In genomic region chr15:89971592-89971997, GRCh38 we compare ENCODE assay signal across 8 cellular contexts. TPM values are rescaled to one million over a fixed set of nuclear protein-coding genes. Genes with fewer than 3 reads are reported as not detected.
A peak's percentile ranks its signal among the peaks of the same experiment; 100 is the strongest.
DNase-seq lines count a peak whose midpoint lies in the region; ATAC-seq, FAIRE-seq and TF ChIP-seq lines count a peak whose summit lies in the region.

No MANE protein-coding gene starts in this region.

- no peaks in the 10 kb centered on the region for H4K20me1 ChIP-seq in OCI-LY3 (ENCODE audit: insufficient read depth, low read length)

- peak overlapping the region; percentile 15 for H3K4me2 ChIP-seq in OCI-LY3 (ENCODE audit: low read length)

- TF ChIP-seq CTCF in AG09319 (IDR thresholded peaks at IDR 0.05; ENCODE audit: low read depth, low read length) (peak; percentile 58), OCI-LY3 (IDR thresholded peaks at IDR 0.05; ENCODE audit: low read depth, low read length) (peak; percentile 89), progenitor cell of endocrine pancreas (IDR thresholded peaks at IDR 0.05; ENCODE audit: unreplicated experiment) (peak; percentile 72), lower leg skin (IDR thresholded peaks at IDR 0.05) (no peak)

- no peak overlapping the region for H3K9ac ChIP-seq in OCI-LY3 (ENCODE audit: low read length)

- DNase-seq in AG09319 (ENCODE audit: extremely low read depth, low read depth), result peak; percentile 14
- DNase-seq in GM18507 (ENCODE audit: extremely low spot score, insufficient read length, low read depth), result peak; percentile 50
- peak; percentile 16 for DNase-seq in activated T-helper 1 cell treated with anti-CD3 and anti-CD28 coated beads, Interleukin-12 subunit alpha, Interleukin-12 subunit beta, Interleukin-2, Interleukin-4 antibody, amounts not matched to agents 30 ng/mL and 10 ng/mL and 1 ng/mL, durations not matched to agents 14 hours and 24 hours and 36 hours (ENCODE audit: low spot score)
- peak; percentile 17 for DNase-seq in glomerular visceral epithelial cell (ENCODE audit: extremely low spot score)
- peak; percentile 45 for DNase-seq in progenitor cell of endocrine pancreas (ENCODE audit: low spot score, unreplicated experiment)
- no peak for DNase-seq in lower leg skin (ENCODE audit: low spot score in 2 of 2)

- H2AFZ ChIP-seq in OCI-LY3 (ENCODE audit: low read depth, low read length), result peak overlapping the region; percentile 58

- H3K36me3 ChIP-seq in OCI-LY3 (replicated peaks; ENCODE audit: low read depth, low read length), result peaks cover 2% of the 10 kb centered on the region

- no peak overlapping the region for H3K27ac ChIP-seq in OCI-LY3 (ENCODE audit: low read length)

- H3K27me3 Mint-ChIP-seq in activated T-helper 1 cell treated with anti-CD3 and anti-CD28 coated beads, Interleukin-12 subunit alpha, Interleukin-12 subunit beta, Interleukin-2, Interleukin-4 antibody, amounts not matched to agents 30 ng/mL and 10 ng/mL and 1 ng/mL, durations not matched to agents 14 hours and 24 hours and 36 hours (ENCODE audit: insufficient read depth), result peaks cover 17% of the 10 kb centered on the region
- peaks cover 9% of the 10 kb centered on the region for H3K27me3 Mint-ChIP-seq in progenitor cell of endocrine pancreas

- no peaks in the 10 kb centered on the region for H3K36me3 Mint-ChIP-seq in activated T-helper 1 cell treated with anti-CD3 and anti-CD28 coated beads, Interleukin-12 subunit alpha, Interleukin-12 subunit beta, Interleukin-2, Interleukin-4 antibody, amounts not matched to agents 30 ng/mL and 10 ng/mL and 1 ng/mL, durations not matched to agents 14 hours and 24 hours and 36 hours (ENCODE audit: low read depth)
- H3K36me3 Mint-ChIP-seq in progenitor cell of endocrine pancreas (ENCODE audit: insufficient read depth), result no peaks in the 10 kb centered on the region

- intact Hi-C loops in activated T-helper 1 cell treated with anti-CD3 and anti-CD28 coated beads, Interleukin-12 subunit alpha, Interleukin-12 subunit beta, Interleukin-2, Interleukin-4 antibody, amounts not matched to agents 30 ng/mL and 10 ng/mL and 1 ng/mL, durations not matched to agents 14 hours and 24 hours and 36 hours (cut with micrococcal nuclease), result loop anchor here (5.0 kb wide), 1 partner anchor 34 kb away; no protein-coding TSS in a partner anchor
- intact Hi-C loops in lower leg skin (cut with DNase I; ENCODE audit: low total_unique reads), result no loop called here

- H3K27ac Mint-ChIP-seq in activated T-helper 1 cell treated with anti-CD3 and anti-CD28 coated beads, Interleukin-12 subunit alpha, Interleukin-12 subunit beta, Interleukin-2, Interleukin-4 antibody, amounts not matched to agents 30 ng/mL and 10 ng/mL and 1 ng/mL, durations not matched to agents 14 hours and 24 hours and 36 hours, result no peak overlapping the region
- no peak overlapping the region for H3K27ac Mint-ChIP-seq in progenitor cell of endocrine pancreas

- H3K9me3 Mint-ChIP-seq in activated T-helper 1 cell treated with anti-CD3 and anti-CD28 coated beads, Interleukin-12 subunit alpha, Interleukin-12 subunit beta, Interleukin-2, Interleukin-4 antibody, amounts not matched to agents 30 ng/mL and 10 ng/mL and 1 ng/mL, durations not matched to agents 14 hours and 24 hours and 36 hours, result no peaks in the 10 kb centered on the region
- H3K9me3 Mint-ChIP-seq in progenitor cell of endocrine pancreas (ENCODE audit: low read depth), result no peaks in the 10 kb centered on the region

- no peaks in the 10 kb centered on the region for H3K4me1 Mint-ChIP-seq in activated T-helper 1 cell treated with anti-CD3 and anti-CD28 coated beads, Interleukin-12 subunit alpha, Interleukin-12 subunit beta, Interleukin-2, Interleukin-4 antibody, amounts not matched to agents 30 ng/mL and 10 ng/mL and 1 ng/mL, durations not matched to agents 14 hours and 24 hours and 36 hours (ENCODE audit: low read depth)
- no peaks in the 10 kb centered on the region for H3K4me1 Mint-ChIP-seq in progenitor cell of endocrine pancreas (ENCODE audit: low read depth)

- H3K9me3 ChIP-seq in OCI-LY3 (ENCODE audit: insufficient read depth, low read length), result peaks cover 4% of the 10 kb centered on the region

- 0 out of 2 replicates have a peak, but pooled peaks cover 5% of the 10 kb centered on the region for H3K27me3 ChIP-seq in OCI-LY3 (ENCODE audit: low read depth, low read length)

- peak; percentile 82 for ATAC-seq in HG02981 (IDR thresholded peaks at IDR 0.05; ENCODE audit: unreplicated experiment)

- H3K4me3 ChIP-seq in OCI-LY3 (ENCODE audit: low read length), result no peak overlapping the region
- no peak overlapping the region for H3K4me3 ChIP-seq in lower leg skin (ENCODE audit: low read depth, poor library complexity, severe bottlenecking)

- 28 to 41% methylated on average over 2 to 4 of the region's 4 CpGs for WGBS in lower leg skin, 2 donors

- peaks cover 27% of the 10 kb centered on the region for H3K4me1 ChIP-seq in OCI-LY3 (ENCODE audit: low read length)

- FAIRE-seq in GM18507 (lab: Jason Lieb, UNC), result peak; percentile 77

- TF ChIP-seq POLR2A in lower leg skin (IDR thresholded peaks at IDR 0.05), result no peak

- H3K79me2 ChIP-seq in OCI-LY3 (ENCODE audit: low read length), result no peaks in the 10 kb centered on the region

- no peak overlapping the region for H3K4me3 Mint-ChIP-seq in activated T-helper 1 cell treated with anti-CD3 and anti-CD28 coated beads, Interleukin-12 subunit alpha, Interleukin-12 subunit beta, Interleukin-2, Interleukin-4 antibody, amounts not matched to agents 30 ng/mL and 10 ng/mL and 1 ng/mL, durations not matched to agents 14 hours and 24 hours and 36 hours
- H3K4me3 Mint-ChIP-seq in progenitor cell of endocrine pancreas (ENCODE audit: low read depth), result no peak overlapping the region

RNA-seq across cellular contexts. Expression of gene ZNF710, which starts 29.5 kb away (rescaled TPM):
- 22.6 and 23.1 TPM in 2 replicates for total RNA-seq in activated T-helper 1 cell treated with anti-CD3 and anti-CD28 coated beads, Interleukin-12 subunit alpha, Interleukin-12 subunit beta, Interleukin-2, Interleukin-4 antibody, amounts not matched to agents 30 ng/mL and 10 ng/mL and 1 ng/mL, durations not matched to agents 14 hours and 24 hours and 36 hours
- total RNA-seq in progenitor cell of endocrine pancreas, result 69.3 and 70.0 TPM in 2 replicates
- total RNA-seq in lower leg skin, result 10 to 100 TPM; 27.2 to 34.3 (median 32.4) TPM

RNA-seq across cellular contexts. Expression of gene ARPIN, which starts 58.8 kb away (rescaled TPM):
- total RNA-seq in activated T-helper 1 cell treated with anti-CD3 and anti-CD28 coated beads, Interleukin-12 subunit alpha, Interleukin-12 subunit beta, Interleukin-2, Interleukin-4 antibody, amounts not matched to agents 30 ng/mL and 10 ng/mL and 1 ng/mL, durations not matched to agents 14 hours and 24 hours and 36 hours, result not detected in 2 replicates
- total RNA-seq in progenitor cell of endocrine pancreas, result 19.6 and 20.4 TPM in 2 replicates
- 10 to 100 TPM in 3 of 4 donors, 1 to 10 TPM in 1; 8.5 to 21.5 (median 14.4) TPM for total RNA-seq in lower leg skin

Comparison
In these comparisons a context has a peak if more than half of its experiments do, and no peak if none do; other contexts are left out.
1. DNase-seq: peak in AG09319 (single experiment), GM18507 (single experiment), activated T-helper 1 cell treated with anti-CD3 and anti-CD28 coated beads, Interleukin-12 subunit alpha, Interleukin-12 subunit beta, Interleukin-2, Interleukin-4 antibody, amounts not matched to agents 30 ng/mL and 10 ng/mL and 1 ng/mL, durations not matched to agents 14 hours and 24 hours and 36 hours (single experiment), glomerular visceral epithelial cell (single experiment) and progenitor cell of endocrine pancreas (single experiment); none in lower leg skin (0 of 2).
2. CTCF ChIP-seq: peak in AG09319 (single experiment), OCI-LY3 (single experiment) and progenitor cell of endocrine pancreas (single experiment); none in lower leg skin (0 of 3).